Comparison of ENCODE assay signal across 9 cellular contexts in genomic region chr13:30892966-30893365, GRCh38. TPM values are rescaled to one million over a fixed set of nuclear protein-coding genes. Genes with fewer than 3 reads are reported as not detected.
A peak's percentile ranks its signal among the peaks of the same experiment; 100 is the strongest.
DNase-seq lines count a peak whose midpoint lies in the region; ATAC-seq and TF ChIP-seq lines count a peak whose summit lies in the region.
"Had no signal": no experiment of that assay in that cellular context is flagged by ENCODE, and none has a peak within 500 bp of the region (broad histone marks: within the 10 kb centered on the region; RNA-seq: fewer than 3 reads in every experiment).

No MANE protein-coding gene starts in this region.

- no peaks in the 10 kb centered on the region; the same call in 1 of the 2 replicates for H3K9me3 Mint-ChIP-seq in HFFc6

- in situ Hi-C loops in brain microvascular endothelial cell (cut with HindIII; ENCODE audit: low pct_ligation_motif_present, low sequenced_read_pairs) = no loop called here

- DNase-seq in CD1c-positive myeloid dendritic cell (ENCODE audit: extremely low spot score) = peak; percentile 20
- peak; percentile 19 for DNase-seq in HFFc6
- peak; percentile 83 for DNase-seq in brain microvascular endothelial cell
- DNase-seq in mesendoderm = peak; percentile 84
- no peak for DNase-seq in NCI-H526 treated with DMSO at 0.1 percent for 48 hours (lab: John Stamatoyannopoulos, UW)
- DNase-seq in activated naive CD4-positive, alpha-beta T cell (lab: John Stamatoyannopoulos, UW) = no peak

- H2AK5ac ChIP-seq in mesendoderm (ENCODE audit: low read length) = no peak overlapping the region

- H3K36me3 Mint-ChIP-seq in HFFc6 (ENCODE audit: low read depth) = no peaks in the 10 kb centered on the region

- H3K4me1 ChIP-seq in mesendoderm (ENCODE audit: control insufficient read depth, low read depth, low read length) = no peaks in the 10 kb centered on the region

- H3K4me3 ChIP-seq in brain microvascular endothelial cell (ENCODE audit: low read depth, low read length) = no peak overlapping the region
- H3K4me3 ChIP-seq in mesendoderm (ENCODE audit: low read length) = no peak overlapping the region

- no peak overlapping the region for H3K4me2 ChIP-seq in mesendoderm (ENCODE audit: low read length)

- no peak overlapping the region for H4K5ac ChIP-seq in mesendoderm (ENCODE audit: low read length)

- H3K27me3 ChIP-seq in brain microvascular endothelial cell (replicated peaks) (no peaks in the 10 kb centered on the region), mesendoderm (ENCODE audit: insufficient read depth, low read length, poor library complexity) (no peaks in the 10 kb centered on the region)

- no peak overlapping the region for H3K4ac ChIP-seq in mesendoderm (ENCODE audit: low read depth, low read length)

- no peak overlapping the region for H3K4me3 Mint-ChIP-seq in HFFc6

- peaks cover 29% of the 10 kb centered on the region for H3K4me1 Mint-ChIP-seq in HFFc6 (ENCODE audit: low read depth)

- no peak overlapping the region for H2BK5ac ChIP-seq in mesendoderm (ENCODE audit: low read length)

- no peaks in the 10 kb centered on the region for H3K79me1 ChIP-seq in mesendoderm (ENCODE audit: low read length)

- ATAC-seq in GM18505 (IDR thresholded peaks at IDR 0.05; ENCODE audit: unreplicated experiment) = no peak
- ATAC-seq in GM21526 (IDR thresholded peaks at IDR 0.05; ENCODE audit: low FRiP score, unreplicated experiment) = no peak

- H3K23ac ChIP-seq in mesendoderm (ENCODE audit: low read length) = no peak overlapping the region

- H3K27ac ChIP-seq in brain microvascular endothelial cell = no peak overlapping the region
- no peak overlapping the region for H3K27ac ChIP-seq in mesendoderm (ENCODE audit: low read depth, low read length)

- H4K8ac ChIP-seq in mesendoderm (ENCODE audit: low read depth, low read length) = no peak overlapping the region

- no peak overlapping the region for H3K9ac ChIP-seq in mesendoderm (ENCODE audit: low read length)

- WGBS in mesendoderm (ENCODE audit: extremely low coverage, insufficient coverage, low lambda C conversion rate) = no CpG with 5 or more reads among the region's 6 CpGs

- TF ChIP-seq POLR2A in GM18505 (IDR thresholded peaks at IDR 0.05; ENCODE audit: borderline replicate concordance, extremely low read depth, insufficient read depth, insufficient read length) = no peak

- TF ChIP-seq CTCF in HFFc6 (IDR thresholded peaks at IDR 0.05) (peak; percentile 77), brain microvascular endothelial cell (IDR thresholded peaks at IDR 0.05; ENCODE audit: low read depth, low read length, missing control alignments) (peak; percentile 83)

- no peak overlapping the region for H3K27ac Mint-ChIP-seq in HFFc6

- peaks cover 2% of the 10 kb centered on the region; the same call in 1 of the 2 replicates for H3K27me3 Mint-ChIP-seq in HFFc6 (ENCODE audit: insufficient read depth)

- no peak overlapping the region for H3K56ac ChIP-seq in mesendoderm (ENCODE audit: low read length)

- H3K79me2 ChIP-seq in mesendoderm (ENCODE audit: control insufficient read depth, insufficient read depth, low read length) = no peaks in the 10 kb centered on the region

- H3K36me3 ChIP-seq in brain microvascular endothelial cell (replicated peaks) (no peaks in the 10 kb centered on the region), mesendoderm (ENCODE audit: control insufficient read depth, insufficient read depth, low read length) (no peaks in the 10 kb centered on the region)

- no peak overlapping the region for H2BK120ac ChIP-seq in mesendoderm (ENCODE audit: low read depth, low read length)

- no peak overlapping the region for H3K18ac ChIP-seq in mesendoderm (ENCODE audit: low read length)

- H2BK15ac ChIP-seq in mesendoderm (replicated peaks; ENCODE audit: low read depth) = no peak overlapping the region

RNA-seq across cellular contexts. Expression of gene MEDAG, which starts 13.1 kb away (rescaled TPM):
- under 1 TPM in 3 of 6 experiments, not detected in 3; 0.11 to 0.40 (median 0.33) TPM for total RNA-seq in HFFc6 (2021; fragmentation: NEBNext Ultra II Directional; extraction: Animal tissue kit (Norgen Biotek cat#: 25700))
- polyA plus RNA-seq in mesendoderm (2013, experiment 1 of 2) = 0.27 TPM
- 0.41 TPM for polyA plus RNA-seq in mesendoderm (2013, experiment 2 of 2)

RNA-seq across cellular contexts. Expression of gene TEX26, which starts 39.5 kb away (rescaled TPM):
- total RNA-seq in HFFc6 (2021; fragmentation: NEBNext Ultra II Directional; extraction: Animal tissue kit (Norgen Biotek cat#: 25700)) = not detected
- polyA plus RNA-seq in mesendoderm (2013, experiment 1 of 2) = 0.03 TPM
- polyA plus RNA-seq in mesendoderm (2013, experiment 2 of 2) = not detected
- total RNA-seq: pulmonary artery endothelial cell had no signal

Comparison
In these comparisons a context has a peak if more than half of its experiments do, and no peak if none do; other contexts are left out.
1. DNase-seq: peak in CD1c-positive myeloid dendritic cell (single experiment), HFFc6 (single experiment), brain microvascular endothelial cell (single experiment) and mesendoderm (single experiment); none in NCI-H526 treated with DMSO at 0.1 percent for 48 hours (single experiment) and activated naive CD4-positive, alpha-beta T cell (0 of 4).